In the genomic region with DNA sequence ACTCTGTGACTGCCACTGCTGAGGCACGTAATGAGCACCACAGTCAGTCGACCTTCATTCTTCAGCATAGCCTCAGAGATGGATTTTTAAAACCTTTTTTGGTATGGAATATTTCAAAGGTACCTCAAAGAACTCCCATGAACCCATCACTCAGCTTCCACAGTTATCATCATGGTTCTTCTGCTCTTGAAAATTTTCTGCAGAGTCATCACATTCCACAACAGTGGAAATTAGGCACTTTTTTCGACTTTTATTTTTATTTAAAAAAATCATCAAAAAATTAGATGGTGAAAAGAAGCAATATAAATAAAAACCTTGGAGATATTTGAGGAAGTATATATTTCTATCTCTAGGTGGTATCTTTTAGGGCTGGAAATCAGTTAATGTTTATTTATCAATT, we compare ENCODE assay signal across 26 cellular contexts. TPM values are rescaled to one million over a fixed set of nuclear protein-coding genes. Genes with fewer than 3 reads are reported as not detected.
DNase-seq lines count a peak whose midpoint lies in the region; ATAC-seq, FAIRE-seq and TF ChIP-seq lines count a peak whose summit lies in the region.
"Had no signal": no experiment of that assay in that cellular context is flagged by ENCODE, and none has a peak within 500 bp of the region (broad histone marks: within the 10 kb centered on the region; RNA-seq: fewer than 3 reads in every experiment).

No MANE protein-coding gene starts in this region.

- H3K23me2 ChIP-seq in H1 (ENCODE audit: low read depth, low read length): no peaks in the 10 kb centered on the region

- H3K36me3 ChIP-seq in HepG2 (replicated peaks in 1 of 2; ENCODE audit: control insufficient read depth in 1 of 2, insufficient read depth in 2 of 2, low read length in 2 of 2) (no peaks in the 10 kb centered on the region), right lobe of liver (no peaks in the 10 kb centered on the region), Karpas-422 (ENCODE audit: insufficient read depth, low read length) (no peaks in the 10 kb centered on the region), H1 (ENCODE audit: control insufficient read depth in 2 of 4, insufficient read depth in 4 of 4, low read length in 3 of 4) (no peaks in the 10 kb centered on the region)

- TF ChIP-seq CTCF in HepG2 (CRISPR knock-in tag; IDR thresholded peaks at IDR 0.05) (no peak), right lobe of liver (IDR thresholded peaks at IDR 0.05) (no peak), H1 (IDR thresholded peaks at IDR 0.05; ENCODE audit: control extremely low read depth in 1 of 3, insufficient read depth in 1 of 3, low read depth in 1 of 3, low read length in 3 of 3) (no peak), D721Med (IDR thresholded peaks at IDR 0.05; ENCODE audit: insufficient read depth, missing control alignments) (no peak)

- H3K9ac ChIP-seq in HepG2 (ENCODE audit: insufficient read depth, low read depth, low read length): no peak overlapping the region
- no peak overlapping the region for H3K9ac ChIP-seq in Karpas-422 (ENCODE audit: low read length)
- H3K9ac ChIP-seq in H1 (replicated peaks in 1 of 4; ENCODE audit: extremely low read depth in 1 of 4, low read depth in 3 of 4, low read length in 3 of 4): no peak overlapping the region
- H3K9ac ChIP-seq: BLaER1 treated with 17β-estradiol and CSF1 and Interleukin-3, amounts not matched to agents 10 nM and 100 nM had no signal

- H3K27ac ChIP-seq in HepG2 (ENCODE audit: extremely low read length, insufficient read depth, low read length) (no peak overlapping the region), right lobe of liver (no peak overlapping the region), Karpas-422 (ENCODE audit: low read length) (no peak overlapping the region), H1 (ENCODE audit: low read depth, low read length) (no peak overlapping the region)
- H3K27ac ChIP-seq: 22Rv1; BLaER1 treated with 17β-estradiol and CSF1 and Interleukin-3, amounts not matched to agents 10 nM and 100 nM; C4-2B had no signal

- TF ChIP-seq RAD21 in HepG2 (CRISPR knock-in tag; IDR thresholded peaks at IDR 0.05) (no peak), H1 (IDR thresholded peaks at IDR 0.05 in 1 of 2, conservative IDR thresholded peaks at IDR 0.05 in 1 of 2; ENCODE audit: low read depth in 2 of 2, low read length in 2 of 2) (no peak)

- DNase-seq in HepG2 (ENCODE audit: low spot score): no peak
- no peak for DNase-seq in right lobe of liver
- DNase-seq in Karpas-422: peak; percentile 20
- DNase-seq in H1 (ENCODE audit: low read depth in 1 of 2, low spot score in 2 of 2): no peak
- no peak for DNase-seq in globus pallidus (ENCODE audit: low spot score)
- DNase-seq in 8988T: no peak
- no peak for DNase-seq in D721Med (ENCODE audit: insufficient read length, low spot score)
- DNase-seq: AML-193; Caco-2; Calu3; CD4-positive, alpha-beta T cell; CD8-positive, alpha-beta T cell; DMS 273 treated with DMSO at 0.1 percent for 48 hours; DMS153; DMS53; DMS79; DND-41; EL; GDM1 had no signal

- no peaks in the 10 kb centered on the region for H3K9me2 ChIP-seq in Karpas-422 (replicated peaks; ENCODE audit: insufficient read depth, low read length)

- CTCF ChIA-PET in HepG2 (lab: Yijun Ruan, JAX; ENCODE audit: low intra/inter-chr PET ratio, low total read pairs) (no interaction called here), H1 (lab: Charles Lee; ENCODE audit: partially characterized antibody) (interaction anchor here (0.9 kb wide), 1 partner anchor 100 kb away, joined by 3 read pairs; no protein-coding TSS in a partner anchor)

- POLR2A ChIA-PET in HepG2 (lab: Yijun Ruan, JAX) (no interaction called here), H1 (lab: Charles Lee; ENCODE audit: partially characterized antibody) (no interaction called here)

- no peak overlapping the region for H3K4ac ChIP-seq in H1 (replicated peaks; ENCODE audit: insufficient read length, low read depth, low read length)

- no peak overlapping the region for H2BK20ac ChIP-seq in H1 (ENCODE audit: low read length)

- no peak overlapping the region for H4K8ac ChIP-seq in H1 (ENCODE audit: extremely low read depth, insufficient read depth, low read length)

- in situ Hi-C loops in HepG2 (cut with HindIII; ENCODE audit: extremely low pct_ligation_motif_present, low pct_unique_long_range_greater_than_20kb): no loop called here

- no peak overlapping the region for H2BK120ac ChIP-seq in H1 (replicated peaks; ENCODE audit: low read depth, low read length)

- no peak overlapping the region for H3K4me2 ChIP-seq in HepG2 (ENCODE audit: low read depth, low read length)
- H3K4me2 ChIP-seq in Karpas-422 (ENCODE audit: low read depth, low read length, poor library complexity, severe bottlenecking): no peak overlapping the region
- H3K4me2 ChIP-seq in H1 (ENCODE audit: insufficient read depth in 1 of 2, low read depth in 2 of 2, low read length in 2 of 2): no peak overlapping the region
- H3K4me2 ChIP-seq: BLaER1 treated with 17β-estradiol and CSF1 and Interleukin-3, amounts not matched to agents 10 nM and 100 nM had no signal

- no TSS peak for BruUV-seq in HepG2 (replicated peaks; lab: Mats Ljungman, UMichigan)

- ATAC-seq in HepG2 (no peak), right lobe of liver (no peak)
- ATAC-seq: CD8-positive, alpha-beta T cell; GM12878 had no signal

- FAIRE-seq in HepG2 (lab: Jason Lieb, UNC): no peak
- FAIRE-seq in H1 (lab: Jason Lieb, UNC): no peak
- no peak for FAIRE-seq in D721Med (lab: Jason Lieb, UNC)
- FAIRE-seq: A204.1, GM12878, GM12892, GM18507 had no signal

- TF ChIP-seq POLR2A in HepG2 (IDR thresholded peaks at IDR 0.05; ENCODE audit: insufficient read depth in 1 of 2, low read depth in 2 of 2, low read length in 2 of 2) (no peak), right lobe of liver (IDR thresholded peaks at IDR 0.05) (no peak), H1 (IDR thresholded peaks at IDR 0.05; ENCODE audit: control extremely low read depth in 1 of 2, low read depth in 2 of 2, low read length in 2 of 2) (no peak)

- H3K56ac ChIP-seq in H1 (replicated peaks; ENCODE audit: insufficient read length, low read depth, low read length): no peak overlapping the region

- no peak overlapping the region for H3K18ac ChIP-seq in H1 (ENCODE audit: extremely low read depth, low read length)

- no peaks in the 10 kb centered on the region for H3K79me2 ChIP-seq in HepG2 (ENCODE audit: insufficient read depth, low read length)
- no peaks in the 10 kb centered on the region for H3K79me2 ChIP-seq in Karpas-422 (ENCODE audit: low read length)
- H3K79me2 ChIP-seq in H1 (ENCODE audit: control insufficient read depth in 1 of 2, insufficient read depth in 2 of 2, low read length in 2 of 2): no peaks in the 10 kb centered on the region

- H4K20me1 ChIP-seq in HepG2 (ENCODE audit: insufficient read depth, low read length) (no peaks in the 10 kb centered on the region), Karpas-422 (ENCODE audit: insufficient read depth, low read depth, low read length) (no peaks in the 10 kb centered on the region), H1 (replicated peaks in 1 of 2; ENCODE audit: control insufficient read depth in 1 of 2, insufficient read depth in 2 of 2, low read length in 2 of 2) (no peaks in the 10 kb centered on the region)
- H4K20me1 ChIP-seq: BLaER1 treated with 17β-estradiol and CSF1 and Interleukin-3, amounts not matched to agents 10 nM and 100 nM had no signal

- 70% methylated on average over 3 of the region's 3 CpGs for whole genome bisulfite sequencing in HepG2 (ENCODE audit: low lambda C conversion rate)
- WGBS in right lobe of liver (ENCODE audit: insufficient coverage, low coverage, low lambda C conversion rate, missing lambda C conversion rate): 94% methylated on average over 3 of the region's 3 CpGs
- 85% methylated on average over 3 of the region's 3 CpGs; no CpG with 5 or more reads in 1 of the 2 experiments for WGBS in H1 (ENCODE audit: extremely low coverage in 1 of 2, insufficient coverage in 1 of 2, insufficient read length in 1 of 2, insufficient replicate concordance in 2 of 2, low coverage in 1 of 2, low lambda C conversion rate in 2 of 2, missing lambda C conversion rate in 1 of 2), 2 experiments

- TF ChIP-seq EP300 in HepG2 (IDR thresholded peaks at IDR 0.05; ENCODE audit: low read depth in 2 of 2, low read length in 2 of 2) (no peak), HepG2 (CRISPR knock-in tag; IDR thresholded peaks at IDR 0.05; ENCODE audit: borderline replicate concordance) (no peak), H1 (IDR thresholded peaks at IDR 0.05; ENCODE audit: borderline replicate concordance in 1 of 2, low read depth in 2 of 2, low read length in 2 of 2) (no peak)

- H3K4me1 ChIP-seq in HepG2 (ENCODE audit: insufficient read depth, low read length) (no peaks in the 10 kb centered on the region), right lobe of liver (no peaks in the 10 kb centered on the region), Karpas-422 (ENCODE audit: low read length) (no peaks in the 10 kb centered on the region), H1 (replicated peaks in 1 of 4; ENCODE audit: control insufficient read depth in 3 of 4, insufficient read depth in 4 of 4, low read length in 3 of 4) (no peaks in the 10 kb centered on the region)
- H3K4me1 ChIP-seq: Caco-2 had no signal

- H3K23ac ChIP-seq in H1 (ENCODE audit: insufficient read length): no peak overlapping the region

- no peak overlapping the region for H2BK12ac ChIP-seq in H1 (ENCODE audit: low read depth, low read length)

- intact Hi-C loops in HepG2 (cut with micrococcal nuclease; ENCODE audit: unreplicated experiment) (no loop called here), right lobe of liver (cut with DNase I) (no loop called here)

- H4K5ac ChIP-seq in H1 (ENCODE audit: insufficient read length, low read depth, low read length): no peak overlapping the region

- H3K79me1 ChIP-seq in H1 (ENCODE audit: low read depth, low read length): no peaks in the 10 kb centered on the region

- no peak overlapping the region for H3K4me3 ChIP-seq in HepG2 (replicated peaks in 1 of 3; ENCODE audit: insufficient read depth in 1 of 3, low read depth in 2 of 3, low read length in 3 of 3)
- H3K4me3 ChIP-seq in right lobe of liver: no peak overlapping the region
- no peak overlapping the region for H3K4me3 ChIP-seq in Karpas-422 (ENCODE audit: low read length)
- no peak overlapping the region for H3K4me3 ChIP-seq in H1 (ENCODE audit: extremely low read depth in 1 of 4, insufficient read depth in 2 of 4, low read depth in 3 of 4, low read length in 4 of 4)
- H3K4me3 ChIP-seq: BLaER1 treated with 17β-estradiol and CSF1 and Interleukin-3, amounts not matched to agents 10 nM and 100 nM; GM12878 had no signal

- no peak overlapping the region for H2BK5ac ChIP-seq in H1 (ENCODE audit: low read depth, low read length)

- no peak overlapping the region for H3K14ac ChIP-seq in H1 (ENCODE audit: insufficient read length)

- H2AK5ac ChIP-seq in H1 (ENCODE audit: low read depth, low read length): no peak overlapping the region

- H2BK15ac ChIP-seq in H1 (ENCODE audit: low read length): no peak overlapping the region

- H3K9me3 ChIP-seq in HepG2 (ENCODE audit: low read length) (no peaks in the 10 kb centered on the region), right lobe of liver (no peaks in the 10 kb centered on the region), Karpas-422 (ENCODE audit: low read length) (no peaks in the 10 kb centered on the region), H1 (ENCODE audit: insufficient read depth in 2 of 2, low read depth in 1 of 2, low read length in 1 of 2) (no peaks in the 10 kb centered on the region)

- H2AFZ ChIP-seq in HepG2 (ENCODE audit: low read length) (no peak overlapping the region), Karpas-422 (ENCODE audit: low read length) (no peak overlapping the region), H1 (ENCODE audit: low read length) (no peak overlapping the region)

- no peak overlapping the region for H4K91ac ChIP-seq in H1 (replicated peaks; ENCODE audit: insufficient read length, low read length)

- H3K27me3 ChIP-seq in HepG2 (ENCODE audit: control insufficient read depth in 1 of 2, insufficient read depth in 2 of 2, low read length in 2 of 2) (no peaks in the 10 kb centered on the region), right lobe of liver (no peaks in the 10 kb centered on the region), Karpas-422 (ENCODE audit: low read length) (no peaks in the 10 kb centered on the region), H1 (replicated peaks in 1 of 4; ENCODE audit: control insufficient read depth in 3 of 4, extremely low read depth in 1 of 4, insufficient read depth in 3 of 4, low read length in 3 of 4) (no peaks in the 10 kb centered on the region)
- H3K27me3 ChIP-seq: BLaER1 treated with 17β-estradiol and CSF1 and Interleukin-3, amounts not matched to agents 10 nM and 100 nM had no signal

RNA-seq across cellular contexts. Expression of gene TBC1D19, which starts 37.5 kb away (rescaled TPM):
- total RNA-seq in HepG2 (2016; rRNA removed; fragmentation: Illumina TruSeq; extraction: Trizol): 3.5 and 3.6 TPM in 2 replicates
- 2.0 and 2.6 TPM in 2 replicates for total RNA-seq in HepG2 (2016; cell fraction: cytosol; rRNA removed; fragmentation: Illumina TruSeq; extraction: Trizol; ENCODE audit: low read depth)
- 3.5 and 3.6 TPM in 2 replicates for total RNA-seq in HepG2 (2016; cell fraction: insoluble cytoplasmic fraction; rRNA removed; fragmentation: Illumina TruSeq; extraction: Trizol)
- 1.8 and 2.2 TPM in 2 replicates for total RNA-seq in HepG2 (2016; cell fraction: membrane; rRNA removed; fragmentation: Illumina TruSeq; extraction: Trizol)
- total RNA-seq in HepG2 (2016; cell fraction: nucleus; rRNA removed; fragmentation: Illumina TruSeq; extraction: Trizol): 6.0 and 8.4 TPM in 2 replicates
- 1.3 and 1.6 TPM in 2 replicates for polyA plus RNA-seq in HepG2 (2011; rRNA removed)
- polyA plus RNA-seq in HepG2 (2011; cell fraction: cytosol; rRNA removed): 0.46 and 0.73 TPM in 2 replicates
- 1.8 and 2.5 TPM in 2 replicates for polyA plus RNA-seq in HepG2 (2011; cell fraction: nucleus; rRNA removed)
- 0.51 and 1.0 TPM in 2 replicates for polyA plus RNA-seq in HepG2 (2012)
- 0.84 and 0.85 TPM in 2 replicates for polyA plus RNA-seq in HepG2 (2016; cell fraction: cytosol; fragmentation: Illumina TruSeq; extraction: Trizol; ENCODE audit: low read depth)
- 2.2 and 3.8 TPM in 2 replicates for polyA plus RNA-seq in HepG2 (2016; cell fraction: insoluble cytoplasmic fraction; fragmentation: Illumina TruSeq; extraction: Trizol; ENCODE audit: low read depth)
- 0.68 and 0.78 TPM in 2 replicates for polyA plus RNA-seq in HepG2 (2016; cell fraction: membrane; fragmentation: Illumina TruSeq; extraction: Trizol; ENCODE audit: low read depth)
- polyA plus RNA-seq in HepG2 (2016; cell fraction: nucleus; fragmentation: Illumina TruSeq; extraction: Trizol; ENCODE audit: insufficient read depth, low read depth): 2.7 and 3.1 TPM in 2 replicates
- 0.92 and 2.7 TPM in 2 replicates for polyA minus RNA-seq in HepG2 (2011; rRNA and poly(A)+ RNA removed; ENCODE audit: low replicate concordance)
- polyA minus RNA-seq in HepG2 (2011; cell fraction: cytosol; rRNA and poly(A)+ RNA removed): 0.44 and 1.6 TPM in 2 replicates
- 11.6 and 15.9 TPM in 2 replicates for polyA minus RNA-seq in HepG2 (2011; cell fraction: nucleus; rRNA and poly(A)+ RNA removed)
- 1 to 10 TPM; 1.8 to 5.3 (median 2.4) TPM for total RNA-seq in right lobe of liver
- total RNA-seq in Karpas-422 (2014; rRNA removed; shearing (Covaris generic); ENCODE audit: low replicate concordance): 5.6 and 14.1 TPM in 2 replicates
- 2.1 and 3.5 TPM in 2 replicates for total RNA-seq in H1 (2021; fragmentation: NEBNext Ultra II Directional; extraction: Animal tissue kit (Norgen Biotek cat#: 25700))
- polyA plus RNA-seq in H1 (2011; rRNA removed): 1.3 and 1.9 TPM in 2 replicates
- 1.9 TPM for polyA plus RNA-seq in H1 (2011; cell fraction: cytosol; rRNA removed)
- 0.94 TPM for polyA plus RNA-seq in H1 (2011; cell fraction: nucleus; rRNA removed)
- 1.1 to 2.2 TPM (median 1.2 TPM) in 4 replicates for polyA plus RNA-seq in H1 (2012, experiment 1 of 2)
- 0.17 TPM for polyA plus RNA-seq in H1 (2012, experiment 2 of 2)
- 1.2 TPM for polyA plus RNA-seq in H1 (2013, experiment 1 of 2)
- polyA plus RNA-seq in H1 (2013, experiment 2 of 2): 1.3 TPM
- 3.3 and 4.6 TPM in 2 replicates for polyA minus RNA-seq in H1 (2011; rRNA and poly(A)+ RNA removed)
- 3.0 TPM for polyA minus RNA-seq in H1 (2011; cell fraction: cytosol; rRNA and poly(A)+ RNA removed)
- 8.8 TPM for polyA minus RNA-seq in H1 (2011; cell fraction: nucleus; rRNA and poly(A)+ RNA removed)

Comparison
In these comparisons a context has a peak if more than half of its experiments do, and no peak if none do; other contexts are left out.
1. Of the 41 proteins assayed by ChIP-seq in both HepG2 and H1: peak only in HepG2: none; only in H1: none; in both: MAFK; in neither: 40.